ENCODE assay signal across 11 cellular contexts in genomic region chr5:50965621-50966362, GRCh38.
A peak's percentile ranks its signal among the peaks of the same experiment; 100 is the strongest.
DNase-seq lines count a peak whose midpoint lies in the region; FAIRE-seq and TF ChIP-seq lines count a peak whose summit lies in the region.
"Had no signal": no experiment of that assay in that cellular context is flagged by ENCODE, and none has a peak within 500 bp of the region (broad histone marks: within the 10 kb centered on the region; RNA-seq: fewer than 3 reads in every experiment).

No MANE protein-coding gene starts in this region.

- peaks cover 8% of the 10 kb centered on the region for H3K4me1 ChIP-seq in stomach smooth muscle (ENCODE audit: control insufficient read depth, insufficient read depth, low read length)
- H3K4me1 ChIP-seq in MM.1S (ENCODE audit: low read length): no peaks in the 10 kb centered on the region
- H3K4me1 ChIP-seq: BE2C had no signal

- H3K9me2 ChIP-seq in MM.1S (replicated peaks; ENCODE audit: insufficient read depth, low read length): no peaks in the 10 kb centered on the region

- peak overlapping the region; percentile 38 for H3K4me3 Mint-ChIP-seq in activated naive CD4-positive, alpha-beta T cell treated with anti-CD3 and anti-CD28 coated beads, Interleukin-2, amount 10 ng/mL, durations not matched to agents 7 days and 5 days
- peak overlapping the region; percentile 73 for H3K4me3 Mint-ChIP-seq in activated T-helper 1 cell treated with anti-CD3 and anti-CD28 coated beads, Interleukin-12 subunit alpha, Interleukin-12 subunit beta, Interleukin-2, Interleukin-4 antibody, amounts not matched to agents 30 ng/mL and 10 ng/mL and 1 ng/mL, durations not matched to agents 14 hours and 24 hours and 36 hours

- CTCF ChIA-PET in activated naive CD4-positive, alpha-beta T cell treated with anti-CD3 and anti-CD28 coated beads, Interleukin-2, amount 10 ng/mL, durations not matched to agents 7 days and 5 days (lab: Charles Lee): interaction anchor here (1.3 kb wide), 1 partner anchor 422 kb away, joined by 4 read pairs; no protein-coding TSS in a partner anchor

- FAIRE-seq in urothelium cell line (lab: Jason Lieb, UNC): no peak

- H3K79me2 ChIP-seq in MM.1S (ENCODE audit: low read length): no peaks in the 10 kb centered on the region

- peaks cover 80% of the 10 kb centered on the region for H3K27me3 Mint-ChIP-seq in activated naive CD4-positive, alpha-beta T cell treated with anti-CD3 and anti-CD28 coated beads, Interleukin-2, amount 10 ng/mL, durations not matched to agents 7 days and 5 days
- H3K27me3 Mint-ChIP-seq in activated T-helper 1 cell treated with anti-CD3 and anti-CD28 coated beads, Interleukin-12 subunit alpha, Interleukin-12 subunit beta, Interleukin-2, Interleukin-4 antibody, amounts not matched to agents 30 ng/mL and 10 ng/mL and 1 ng/mL, durations not matched to agents 14 hours and 24 hours and 36 hours (ENCODE audit: insufficient read depth): peaks cover 87% of the 10 kb centered on the region

- H3K36me3 Mint-ChIP-seq in activated naive CD4-positive, alpha-beta T cell treated with anti-CD3 and anti-CD28 coated beads, Interleukin-2, amount 10 ng/mL, durations not matched to agents 7 days and 5 days: peaks cover 9% of the 10 kb centered on the region
- peaks cover 8% of the 10 kb centered on the region for H3K36me3 Mint-ChIP-seq in activated T-helper 1 cell treated with anti-CD3 and anti-CD28 coated beads, Interleukin-12 subunit alpha, Interleukin-12 subunit beta, Interleukin-2, Interleukin-4 antibody, amounts not matched to agents 30 ng/mL and 10 ng/mL and 1 ng/mL, durations not matched to agents 14 hours and 24 hours and 36 hours (ENCODE audit: low read depth)

- H3K4me2 ChIP-seq in MM.1S (ENCODE audit: low read depth, low read length): no peak overlapping the region

- H3K9me3 Mint-ChIP-seq in activated naive CD4-positive, alpha-beta T cell treated with anti-CD3 and anti-CD28 coated beads, Interleukin-2, amount 10 ng/mL, durations not matched to agents 7 days and 5 days: no peaks in the 10 kb centered on the region
- peaks cover 4% of the 10 kb centered on the region for H3K9me3 Mint-ChIP-seq in activated T-helper 1 cell treated with anti-CD3 and anti-CD28 coated beads, Interleukin-12 subunit alpha, Interleukin-12 subunit beta, Interleukin-2, Interleukin-4 antibody, amounts not matched to agents 30 ng/mL and 10 ng/mL and 1 ng/mL, durations not matched to agents 14 hours and 24 hours and 36 hours

- H2AFZ ChIP-seq in MM.1S (ENCODE audit: low read length): no peak overlapping the region

- H3K36me3 ChIP-seq in stomach smooth muscle (ENCODE audit: control insufficient read depth in 2 of 2, insufficient read depth in 2 of 2, low read length in 2 of 2) (no peaks in the 10 kb centered on the region), MM.1S (replicated peaks; ENCODE audit: insufficient read depth, low read length) (no peaks in the 10 kb centered on the region)
- H3K36me3 ChIP-seq: BE2C had no signal

- H3K27ac ChIP-seq in stomach smooth muscle (ENCODE audit: low read length) (peak overlapping the region; percentile 99), MM.1S (ENCODE audit: low read length) (no peak overlapping the region)

- no peak for TF ChIP-seq CTCF in MM.1S (IDR thresholded peaks at IDR 0.05; ENCODE audit: low read length)

- H3K27me3 ChIP-seq in stomach smooth muscle (ENCODE audit: control insufficient read depth in 1 of 2, insufficient read depth in 2 of 2, low read length in 2 of 2) (peaks cover 0 to 2% of the 10 kb centered on the region in 2 donors), MM.1S (replicated peaks; ENCODE audit: insufficient read depth, low read length) (peaks cover 8% of the 10 kb centered on the region; the same call in 1 of the 2 replicates)
- H3K27me3 ChIP-seq: BE2C had no signal

- DNase-seq in activated naive CD4-positive, alpha-beta T cell treated with anti-CD3 and anti-CD28 coated beads, Interleukin-2, amount 10 ng/mL, durations not matched to agents 7 days and 5 days: no peak
- no peak for DNase-seq in activated naive CD4-positive, alpha-beta T cell treated with Interleukin-2 at 50 U/mL for 16 hours
- DNase-seq in activated T-helper 1 cell treated with anti-CD3 and anti-CD28 coated beads, Interleukin-12 subunit alpha, Interleukin-12 subunit beta, Interleukin-2, Interleukin-4 antibody, amounts not matched to agents 30 ng/mL and 10 ng/mL and 1 ng/mL, durations not matched to agents 14 hours and 24 hours and 36 hours (ENCODE audit: low spot score): no peak
- DNase-seq in iPS-NIHi7 (ENCODE audit: extremely low spot score): peak; percentile 18
- no peak for DNase-seq in foreskin melanocyte
- no peak for DNase-seq in MM.1S
- no peak for DNase-seq in urothelium cell line (ENCODE audit: low spot score)
- DNase-seq: amygdala, BE2C, SW 1271 had no signal

- intact Hi-C loops in activated T-helper 1 cell treated with anti-CD3 and anti-CD28 coated beads, Interleukin-12 subunit alpha, Interleukin-12 subunit beta, Interleukin-2, Interleukin-4 antibody, amounts not matched to agents 30 ng/mL and 10 ng/mL and 1 ng/mL, durations not matched to agents 14 hours and 24 hours and 36 hours (cut with micrococcal nuclease): loop anchor here (2.0 to 5.0 kb wide), 2 partner anchors 413 to 432 kb away; no protein-coding TSS in a partner anchor

- no peaks in the 10 kb centered on the region for H4K20me1 ChIP-seq in MM.1S (ENCODE audit: insufficient read depth, low read length)

- H3K27ac Mint-ChIP-seq in activated naive CD4-positive, alpha-beta T cell treated with anti-CD3 and anti-CD28 coated beads, Interleukin-2, amount 10 ng/mL, durations not matched to agents 7 days and 5 days: no peak overlapping the region
- peak overlapping the region; percentile 12 for H3K27ac Mint-ChIP-seq in activated T-helper 1 cell treated with anti-CD3 and anti-CD28 coated beads, Interleukin-12 subunit alpha, Interleukin-12 subunit beta, Interleukin-2, Interleukin-4 antibody, amounts not matched to agents 30 ng/mL and 10 ng/mL and 1 ng/mL, durations not matched to agents 14 hours and 24 hours and 36 hours

- H3K9me3 ChIP-seq in stomach smooth muscle (ENCODE audit: control insufficient read depth in 2 of 2, low read length in 2 of 2) (no peaks in the 10 kb centered on the region), MM.1S (replicated peaks; ENCODE audit: insufficient read depth, low read length) (no peaks in the 10 kb centered on the region)
- H3K9me3 ChIP-seq: BE2C had no signal

- H3K4me3 ChIP-seq in stomach smooth muscle (ENCODE audit: low read length in 2 of 2): peak overlapping the region; percentile 65 to 86
- no peak overlapping the region for H3K4me3 ChIP-seq in MM.1S (ENCODE audit: low read length)

- peaks cover 46% of the 10 kb centered on the region for H3K4me1 Mint-ChIP-seq in activated naive CD4-positive, alpha-beta T cell treated with anti-CD3 and anti-CD28 coated beads, Interleukin-2, amount 10 ng/mL, durations not matched to agents 7 days and 5 days
- peaks cover 48% of the 10 kb centered on the region for H3K4me1 Mint-ChIP-seq in activated T-helper 1 cell treated with anti-CD3 and anti-CD28 coated beads, Interleukin-12 subunit alpha, Interleukin-12 subunit beta, Interleukin-2, Interleukin-4 antibody, amounts not matched to agents 30 ng/mL and 10 ng/mL and 1 ng/mL, durations not matched to agents 14 hours and 24 hours and 36 hours (ENCODE audit: low read depth)

- H3K9ac ChIP-seq in stomach smooth muscle (ENCODE audit: low read length in 2 of 2): peak overlapping the region; percentile 82 to 97
- H3K9ac ChIP-seq in MM.1S (ENCODE audit: low read length): no peak overlapping the region

- H3F3A ChIP-seq in MM.1S (ENCODE audit: insufficient read depth, low read length): no peaks in the 10 kb centered on the region
